ENCODE assay signal across 8 cellular contexts in the genomic region with DNA sequence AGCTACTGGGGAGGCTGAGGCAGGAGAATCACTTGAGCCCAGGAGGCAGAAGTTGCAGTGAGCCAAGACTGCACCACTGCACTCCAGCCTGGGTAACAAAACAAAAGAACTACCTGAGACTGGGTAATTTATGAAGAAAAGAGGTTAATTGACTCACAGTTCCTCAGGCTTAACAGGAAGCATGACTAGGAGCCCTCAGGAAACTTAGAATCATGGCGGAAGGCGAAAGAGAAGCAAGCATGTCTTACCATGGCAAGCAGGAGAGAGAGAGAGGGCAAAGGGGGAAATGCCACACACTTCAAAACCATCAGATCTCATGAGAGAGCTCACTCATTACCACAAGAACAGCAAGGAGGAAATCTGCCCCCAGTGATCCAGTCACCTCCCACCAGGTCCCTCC. TPM values are rescaled to one million over a fixed set of nuclear protein-coding genes. Genes with fewer than 3 reads are reported as not detected.
A peak's percentile ranks its signal among the peaks of the same experiment; 100 is the strongest.
DNase-seq lines count a peak whose midpoint lies in the region; ATAC-seq, FAIRE-seq and TF ChIP-seq lines count a peak whose summit lies in the region.
"Not testable (repeated sequence)": the region's sequence is repeated elsewhere in the genome, so short reads cannot be mapped to it uniquely, and the experiment has no call there.

No MANE protein-coding gene starts in this region.

- H3K9me3 ChIP-seq in CD4-positive, CD25-positive, alpha-beta regulatory T cell (ENCODE audit: control insufficient read depth in 2 of 2, low read length in 2 of 2); endothelial cell of umbilical vein (replicated peaks; ENCODE audit: control insufficient read depth, insufficient read depth, low read length): not testable (repeated sequence)

- H3K79me2 ChIP-seq in endothelial cell of umbilical vein (ENCODE audit: control insufficient read depth, insufficient read depth, low read length) = not testable (repeated sequence)

- H4K20me1 ChIP-seq in endothelial cell of umbilical vein (replicated peaks; ENCODE audit: control insufficient read depth, extremely low read depth, insufficient read depth, low read length) = not testable (repeated sequence)

- not testable (repeated sequence) for H3K27me3 ChIP-seq in CD4-positive, CD25-positive, alpha-beta regulatory T cell (ENCODE audit: control insufficient read depth, insufficient read depth, low read length); endothelial cell of umbilical vein (ENCODE audit: control insufficient read depth in 2 of 2, insufficient read depth in 2 of 2, low read length in 2 of 2)

- not testable (repeated sequence) for H3K4me3 Mint-ChIP-seq in CD4-positive, CD25-positive, alpha-beta regulatory T cell; T-cell; activated CD4-positive, alpha-beta memory T cell treated with anti-CD3 and anti-CD28 coated beads for 36 hours; activated T-helper 1 cell treated with anti-CD3 and anti-CD28 coated beads, Interleukin-12 subunit alpha, Interleukin-12 subunit beta, Interleukin-2, Interleukin-4 antibody, amounts not matched to agents 30 ng/mL and 10 ng/mL and 1 ng/mL, durations not matched to agents 14 hours and 24 hours and 36 hours; activated naive CD8-positive, alpha-beta T cell treated with anti-CD3 and anti-CD28 coated beads, Interleukin-2, amount 50 U/mL, for 24 hours; nephron progenitor cell

- H3K27me3 Mint-ChIP-seq in CD4-positive, CD25-positive, alpha-beta regulatory T cell; T-cell; activated CD4-positive, alpha-beta memory T cell treated with anti-CD3 and anti-CD28 coated beads for 36 hours; activated T-helper 1 cell treated with anti-CD3 and anti-CD28 coated beads, Interleukin-12 subunit alpha, Interleukin-12 subunit beta, Interleukin-2, Interleukin-4 antibody, amounts not matched to agents 30 ng/mL and 10 ng/mL and 1 ng/mL, durations not matched to agents 14 hours and 24 hours and 36 hours (ENCODE audit: insufficient read depth); activated naive CD8-positive, alpha-beta T cell treated with anti-CD3 and anti-CD28 coated beads, Interleukin-2, amount 50 U/mL, for 24 hours; nephron progenitor cell (ENCODE audit: low read depth, poor library complexity): not testable (repeated sequence)

- intact Hi-C loops in activated CD4-positive, alpha-beta memory T cell treated with anti-CD3 and anti-CD28 coated beads for 36 hours (cut with micrococcal nuclease) = loop anchor here (1.0 kb wide), 1 partner anchor 78 kb away; no protein-coding TSS in a partner anchor
- intact Hi-C loops in activated T-helper 1 cell treated with anti-CD3 and anti-CD28 coated beads, Interleukin-12 subunit alpha, Interleukin-12 subunit beta, Interleukin-2, Interleukin-4 antibody, amounts not matched to agents 30 ng/mL and 10 ng/mL and 1 ng/mL, durations not matched to agents 14 hours and 24 hours and 36 hours (cut with micrococcal nuclease) = not testable (repeated sequence)
- intact Hi-C loops in endothelial cell of umbilical vein (cut with micrococcal nuclease) = loop anchor here (1.0 kb wide), 1 partner anchor 78 kb away; no protein-coding TSS in a partner anchor

- peak; percentile 84 for FAIRE-seq in endothelial cell of umbilical vein (lab: Jason Lieb, UNC)

- H3K4me2 ChIP-seq in endothelial cell of umbilical vein (ENCODE audit: insufficient read depth, low read length) = peak overlapping the region; percentile 60

- not testable (repeated sequence) for H3K9me3 Mint-ChIP-seq in CD4-positive, CD25-positive, alpha-beta regulatory T cell; T-cell; activated CD4-positive, alpha-beta memory T cell treated with anti-CD3 and anti-CD28 coated beads for 36 hours; activated T-helper 1 cell treated with anti-CD3 and anti-CD28 coated beads, Interleukin-12 subunit alpha, Interleukin-12 subunit beta, Interleukin-2, Interleukin-4 antibody, amounts not matched to agents 30 ng/mL and 10 ng/mL and 1 ng/mL, durations not matched to agents 14 hours and 24 hours and 36 hours; activated naive CD8-positive, alpha-beta T cell treated with anti-CD3 and anti-CD28 coated beads, Interleukin-2, amount 50 U/mL, for 24 hours; nephron progenitor cell

- peak overlapping the region in 2 of 3 donors; percentile 15 to 74 for H3K27ac Mint-ChIP-seq in CD4-positive, CD25-positive, alpha-beta regulatory T cell
- H3K27ac Mint-ChIP-seq in T-cell (peak overlapping the region; percentile 4 to 19), nephron progenitor cell (peak overlapping the region; percentile 20)
- peak overlapping the region; percentile 47 for H3K27ac Mint-ChIP-seq in activated CD4-positive, alpha-beta memory T cell treated with anti-CD3 and anti-CD28 coated beads for 36 hours
- peak overlapping the region; percentile 27 for H3K27ac Mint-ChIP-seq in activated T-helper 1 cell treated with anti-CD3 and anti-CD28 coated beads, Interleukin-12 subunit alpha, Interleukin-12 subunit beta, Interleukin-2, Interleukin-4 antibody, amounts not matched to agents 30 ng/mL and 10 ng/mL and 1 ng/mL, durations not matched to agents 14 hours and 24 hours and 36 hours
- peak overlapping the region; percentile 75 for H3K27ac Mint-ChIP-seq in activated naive CD8-positive, alpha-beta T cell treated with anti-CD3 and anti-CD28 coated beads, Interleukin-2, amount 50 U/mL, for 24 hours

- not testable (repeated sequence) for DNase-seq in CD4-positive, CD25-positive, alpha-beta regulatory T cell; T-cell; activated T-helper 1 cell treated with anti-CD3 and anti-CD28 coated beads, Interleukin-12 subunit alpha, Interleukin-12 subunit beta, Interleukin-2, Interleukin-4 antibody, amounts not matched to agents 30 ng/mL and 10 ng/mL and 1 ng/mL, durations not matched to agents 14 hours and 24 hours and 36 hours (ENCODE audit: low spot score); activated naive CD8-positive, alpha-beta T cell treated with anti-CD3 and anti-CD28 coated beads, Interleukin-2, amount 50 U/mL, for 24 hours; nephron progenitor cell; stimulated activated naive CD8-positive, alpha-beta T cell treated with anti-CD3 and anti-CD28 coated beads, Interleukin-15, Interleukin-2, amounts not matched to agents 100 U/mL and 50 U/mL, for 24 hours
- peak; percentile 52 for DNase-seq in activated CD4-positive, alpha-beta memory T cell treated with anti-CD3 and anti-CD28 coated beads for 36 hours
- peak; percentile 75 for DNase-seq in endothelial cell of umbilical vein (ENCODE audit: low read depth, low spot score)

- H3K4me3 ChIP-seq in CD4-positive, CD25-positive, alpha-beta regulatory T cell (ENCODE audit: low read depth, low read length); endothelial cell of umbilical vein (replicated peaks in 1 of 3; ENCODE audit: insufficient read depth in 1 of 3, low read depth in 1 of 3, low read length in 3 of 3): not testable (repeated sequence)

- CTCF ChIA-PET in T-cell (lab: Charles Lee) = interaction anchor here in 1 of 2 donors (0.6 to 1.0 kb wide), 2 partner anchors 31 to 114 kb away, joined by 3 read pairs; no protein-coding TSS in a partner anchor
- CTCF ChIA-PET in activated CD4-positive, alpha-beta memory T cell treated with anti-CD3 and anti-CD28 coated beads for 36 hours (lab: Charles Lee) = not testable (repeated sequence)
- CTCF ChIA-PET in endothelial cell of umbilical vein (lab: Charles Lee) = interaction anchor here (1.0 to 2.1 kb wide), 5 partner anchors 8 to 82 kb away, joined by 4 to 13 read pairs (median 7); no protein-coding TSS in a partner anchor

- H3K4me1 Mint-ChIP-seq in CD4-positive, CD25-positive, alpha-beta regulatory T cell; T-cell; nephron progenitor cell: not testable (repeated sequence)
- H3K4me1 Mint-ChIP-seq in activated CD4-positive, alpha-beta memory T cell treated with anti-CD3 and anti-CD28 coated beads for 36 hours (ENCODE audit: low read depth) = peaks cover 16% of the 10 kb centered on the region
- H3K4me1 Mint-ChIP-seq in activated T-helper 1 cell treated with anti-CD3 and anti-CD28 coated beads, Interleukin-12 subunit alpha, Interleukin-12 subunit beta, Interleukin-2, Interleukin-4 antibody, amounts not matched to agents 30 ng/mL and 10 ng/mL and 1 ng/mL, durations not matched to agents 14 hours and 24 hours and 36 hours (ENCODE audit: low read depth) = peaks cover 19% of the 10 kb centered on the region
- H3K4me1 Mint-ChIP-seq in activated naive CD8-positive, alpha-beta T cell treated with anti-CD3 and anti-CD28 coated beads, Interleukin-2, amount 50 U/mL, for 24 hours = peaks cover 13% of the 10 kb centered on the region

- not testable (repeated sequence) for TF ChIP-seq CTCF in endothelial cell of umbilical vein (IDR thresholded peaks at IDR 0.05; ENCODE audit: extremely low read depth in 1 of 2, insufficient read depth in 1 of 2, low read depth in 1 of 2, low read length in 2 of 2); nephron progenitor cell (IDR thresholded peaks at IDR 0.05)

- H3K36me3 Mint-ChIP-seq in CD4-positive, CD25-positive, alpha-beta regulatory T cell = peaks cover 37% of the 10 kb centered on the region
- H3K36me3 Mint-ChIP-seq in T-cell = peaks cover 46% of the 10 kb centered on the region
- peaks cover 17% of the 10 kb centered on the region for H3K36me3 Mint-ChIP-seq in activated CD4-positive, alpha-beta memory T cell treated with anti-CD3 and anti-CD28 coated beads for 36 hours
- peaks cover 26% of the 10 kb centered on the region for H3K36me3 Mint-ChIP-seq in activated T-helper 1 cell treated with anti-CD3 and anti-CD28 coated beads, Interleukin-12 subunit alpha, Interleukin-12 subunit beta, Interleukin-2, Interleukin-4 antibody, amounts not matched to agents 30 ng/mL and 10 ng/mL and 1 ng/mL, durations not matched to agents 14 hours and 24 hours and 36 hours (ENCODE audit: low read depth)
- peaks cover 25% of the 10 kb centered on the region for H3K36me3 Mint-ChIP-seq in activated naive CD8-positive, alpha-beta T cell treated with anti-CD3 and anti-CD28 coated beads, Interleukin-2, amount 50 U/mL, for 24 hours (ENCODE audit: low read depth)
- peaks cover 48% of the 10 kb centered on the region for H3K36me3 Mint-ChIP-seq in nephron progenitor cell (ENCODE audit: low read depth)

- not testable (repeated sequence) for H3K27ac ChIP-seq in CD4-positive, CD25-positive, alpha-beta regulatory T cell (ENCODE audit: insufficient read depth, low read length, poor library complexity, severe bottlenecking)
- H3K27ac ChIP-seq in endothelial cell of umbilical vein (ENCODE audit: insufficient read depth, low read depth, low read length) = peak overlapping the region; percentile 86

- TF ChIP-seq POLR2A in endothelial cell of umbilical vein (IDR thresholded peaks at IDR 0.05; ENCODE audit: low read depth, low read length) = not testable (repeated sequence)

- not testable (repeated sequence) for H2AFZ ChIP-seq in endothelial cell of umbilical vein (ENCODE audit: low read depth, low read length)

- H3K9ac ChIP-seq in endothelial cell of umbilical vein (replicated peaks; ENCODE audit: extremely low read depth, insufficient read depth, low read length) = peak overlapping the region; percentile 60

- H3K4me1 ChIP-seq in CD4-positive, CD25-positive, alpha-beta regulatory T cell (ENCODE audit: control insufficient read depth, insufficient read depth, low read length, poor library complexity, severe bottlenecking) = not testable (repeated sequence)
- H3K4me1 ChIP-seq in endothelial cell of umbilical vein (ENCODE audit: control insufficient read depth, extremely low read depth, insufficient read depth, low read length) = peaks cover 31% of the 10 kb centered on the region

- not testable (repeated sequence) for H3K9me1 ChIP-seq in endothelial cell of umbilical vein (replicated peaks; ENCODE audit: control insufficient read depth, extremely low read depth, insufficient read depth, low read length)

- dilution Hi-C loops in endothelial cell of umbilical vein (cut with MboI; ENCODE audit: extremely low pct_ligation_motif_present, low sequenced_read_pairs) = not testable (repeated sequence)

- not testable (repeated sequence) for BruUV-seq in endothelial cell of umbilical vein (replicated peaks; lab: Mats Ljungman, UMichigan)

- POLR2A ChIA-PET in T-cell (lab: Charles Lee) = interaction anchor here in 1 of 2 donors (0.6 kb wide), 1 partner anchor 75 kb away, joined by 3 read pairs; no protein-coding TSS in a partner anchor
- POLR2A ChIA-PET in activated CD4-positive, alpha-beta memory T cell treated with anti-CD3 and anti-CD28 coated beads for 36 hours (lab: Charles Lee) = interaction anchor here (0.9 to 1.3 kb wide), 2 partner anchors 31 to 53 kb away, joined by 3 read pairs; no protein-coding TSS in a partner anchor
- POLR2A ChIA-PET in endothelial cell of umbilical vein (lab: Charles Lee) = not testable (repeated sequence)

- H3K36me3 ChIP-seq in CD4-positive, CD25-positive, alpha-beta regulatory T cell (ENCODE audit: control insufficient read depth, insufficient read depth, low read length) = peaks cover 31% of the 10 kb centered on the region
- not testable (repeated sequence) for H3K36me3 ChIP-seq in endothelial cell of umbilical vein (ENCODE audit: control insufficient read depth in 2 of 2, extremely low read depth in 1 of 2, insufficient read depth in 2 of 2, low read length in 2 of 2)

- not testable (repeated sequence) for ATAC-seq in CD4-positive, CD25-positive, alpha-beta regulatory T cell (ENCODE audit: low read depth in 2 of 2); T-cell (replicated peaks in 1 of 4)
- ATAC-seq in activated naive CD8-positive, alpha-beta T cell treated with anti-CD3 and anti-CD28 coated beads, Interleukin-2, amount 50 U/mL, for 24 hours = peak; percentile 72
- peak; percentile 72 for ATAC-seq in stimulated activated naive CD8-positive, alpha-beta T cell treated with anti-CD3 and anti-CD28 coated beads, Interleukin-15, Interleukin-2, amounts not matched to agents 100 U/mL and 50 U/mL, for 24 hours

RNA-seq across cellular contexts. Expression of gene KIFBP, which starts 24.2 kb away (rescaled TPM):
- 5.1 TPM for total RNA-seq in CD4-positive, CD25-positive, alpha-beta regulatory T cell
- polyA plus RNA-seq in CD4-positive, CD25-positive, alpha-beta regulatory T cell = 1 to 10 TPM; 2.9 to 5.0 (median 4.2) TPM
- total RNA-seq in T-cell = 10 to 100 TPM in 3 of 5 donors, 1 to 10 TPM in 2; 5.9 to 15.2 (median 13.2) TPM
- 10 to 100 TPM; 23.0 to 25.2 TPM for total RNA-seq in activated CD4-positive, alpha-beta memory T cell treated with anti-CD3 and anti-CD28 coated beads for 36 hours
- 16.4 and 16.9 TPM in 2 replicates for total RNA-seq in activated T-helper 1 cell treated with anti-CD3 and anti-CD28 coated beads, Interleukin-12 subunit alpha, Interleukin-12 subunit beta, Interleukin-2, Interleukin-4 antibody, amounts not matched to agents 30 ng/mL and 10 ng/mL and 1 ng/mL, durations not matched to agents 14 hours and 24 hours and 36 hours
- total RNA-seq in endothelial cell of umbilical vein = 37.3 and 39.8 TPM in 2 replicates
- 15.3 and 17.6 TPM in 2 replicates for polyA plus RNA-seq in endothelial cell of umbilical vein
- polyA plus RNA-seq in endothelial cell of umbilical vein (2011; cell fraction: cytosol; rRNA removed) = 22.9 and 23.0 TPM in 2 replicates
- polyA plus RNA-seq in endothelial cell of umbilical vein (2011; cell fraction: nucleus; rRNA removed) = 27.6 and 38.1 TPM in 2 replicates
- 35.8 and 43.0 TPM in 2 replicates for polyA plus RNA-seq in endothelial cell of umbilical vein (2012)
- polyA minus RNA-seq in endothelial cell of umbilical vein = 14.1 and 15.9 TPM in 2 replicates
- polyA minus RNA-seq in endothelial cell of umbilical vein (2011; cell fraction: cytosol; rRNA and poly(A)+ RNA removed) = 22.6 TPM
- polyA minus RNA-seq in endothelial cell of umbilical vein (2011; cell fraction: nucleus; rRNA and poly(A)+ RNA removed) = 13.8 and 15.9 TPM in 2 replicates

RNA-seq across cellular contexts. Expression of gene DDX21, which starts 56.8 kb away (rescaled TPM):
- total RNA-seq in CD4-positive, CD25-positive, alpha-beta regulatory T cell = 117 TPM
- 10 to 100 TPM in 3 of 4 donors, 1 to 10 TPM in 1; 9.6 to 16.4 (median 13.8) TPM for polyA plus RNA-seq in CD4-positive, CD25-positive, alpha-beta regulatory T cell
- 10 to 100 TPM; 53.7 to 86.0 (median 60.7) TPM for total RNA-seq in T-cell
- 100 to 1,000 TPM; 156 to 158 TPM for total RNA-seq in activated CD4-positive, alpha-beta memory T cell treated with anti-CD3 and anti-CD28 coated beads for 36 hours
- total RNA-seq in activated T-helper 1 cell treated with anti-CD3 and anti-CD28 coated beads, Interleukin-12 subunit alpha, Interleukin-12 subunit beta, Interleukin-2, Interleukin-4 antibody, amounts not matched to agents 30 ng/mL and 10 ng/mL and 1 ng/mL, durations not matched to agents 14 hours and 24 hours and 36 hours = 267 and 278 TPM in 2 replicates
- total RNA-seq in endothelial cell of umbilical vein = 93.5 and 98.1 TPM in 2 replicates
- 21.6 and 33.4 TPM in 2 replicates for polyA plus RNA-seq in endothelial cell of umbilical vein
- 33.5 and 37.7 TPM in 2 replicates for polyA plus RNA-seq in endothelial cell of umbilical vein (2011; cell fraction: cytosol; rRNA removed)
- polyA plus RNA-seq in endothelial cell of umbilical vein (2011; cell fraction: nucleus; rRNA removed) = 28.6 and 48.0 TPM in 2 replicates
- 92.9 and 130 TPM in 2 replicates for polyA plus RNA-seq in endothelial cell of umbilical vein (2012)
- polyA minus RNA-seq in endothelial cell of umbilical vein = 39.2 and 39.9 TPM in 2 replicates
- polyA minus RNA-seq in endothelial cell of umbilical vein (2011; cell fraction: cytosol; rRNA and poly(A)+ RNA removed) = 72.0 TPM
- 19.1 and 32.1 TPM in 2 replicates for polyA minus RNA-seq in endothelial cell of umbilical vein (2011; cell fraction: nucleus; rRNA and poly(A)+ RNA removed)

Comparison
In these comparisons a context has a peak if more than half of its experiments do, and no peak if none do; other contexts are left out.
1. H3K27ac Mint-ChIP-seq: peak in every context shown above with its lines; median percentile 75 in activated naive CD8-positive, alpha-beta T cell treated with anti-CD3 and anti-CD28 coated beads, Interleukin-2, amount 50 U/mL, for 24 hours; 47 in activated CD4-positive, alpha-beta memory T cell treated with anti-CD3 and anti-CD28 coated beads for 36 hours; 44 in CD4-positive, CD25-positive, alpha-beta regulatory T cell; 27 in activated T-helper 1 cell treated with anti-CD3 and anti-CD28 coated beads, Interleukin-12 subunit alpha, Interleukin-12 subunit beta, Interleukin-2, Interleukin-4 antibody, amounts not matched to agents 30 ng/mL and 10 ng/mL and 1 ng/mL, durations not matched to agents 14 hours and 24 hours and 36 hours; 20 in nephron progenitor cell; 12 in T-cell.